13 cellular contexts compared by ENCODE assay signal in the genomic region with DNA sequence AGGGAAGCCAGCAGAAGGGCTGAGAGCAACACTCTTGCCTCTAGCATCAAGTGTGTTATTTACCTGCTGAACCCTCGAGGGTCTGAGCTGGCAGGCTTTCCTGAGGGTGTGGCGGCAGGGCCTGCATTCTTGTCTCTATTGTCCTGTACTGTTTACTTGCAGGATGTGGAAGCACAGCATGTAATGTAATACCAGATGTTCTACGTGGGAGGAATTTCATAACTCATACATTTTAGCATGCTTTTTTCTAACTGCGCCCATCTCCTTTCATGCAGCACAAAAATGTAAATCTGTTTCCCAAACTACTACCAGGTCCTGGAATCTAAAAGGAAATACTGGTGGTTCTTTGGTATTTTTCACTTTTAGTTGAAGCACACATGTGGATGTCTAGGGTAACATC.
DNase-seq lines count a peak whose midpoint lies in the region; ATAC-seq and TF ChIP-seq lines count a peak whose summit lies in the region.
"Had no signal": no experiment of that assay in that cellular context is flagged by ENCODE, and none has a peak within 500 bp of the region (broad histone marks: within the 10 kb centered on the region; RNA-seq: fewer than 3 reads in every experiment).

No MANE protein-coding gene starts in this region.

- TF ChIP-seq POLR2A in breast epithelium (IDR thresholded peaks at IDR 0.05), result no peak

- no peak overlapping the region for H2BK15ac ChIP-seq in H9 (ENCODE audit: low read depth, low read length)

- no CpG with 5 or more reads among the region's 4 CpGs for WGBS in H9 (ENCODE audit: extremely low coverage, insufficient read length, low lambda C conversion rate)

- no peak overlapping the region for H2BK5ac ChIP-seq in H9 (ENCODE audit: insufficient read length, low read length)

- H3K4me3 ChIP-seq in breast epithelium (no peak overlapping the region), lower lobe of right lung (no peak overlapping the region), MM.1S (ENCODE audit: low read length) (no peak overlapping the region)

- no peak overlapping the region for H3K4me2 ChIP-seq in H9 (ENCODE audit: insufficient read depth, insufficient read length, low read length)
- H3K4me2 ChIP-seq in MM.1S (ENCODE audit: low read depth, low read length), result no peak overlapping the region

- intact Hi-C loops in breast epithelium (cut with DNase I; ENCODE audit: low total_unique reads) (no loop called here), lower lobe of right lung (cut with DNase I) (no loop called here)

- H3K9ac ChIP-seq in H9 (ENCODE audit: extremely low read depth, insufficient read length, low read length) (no peak overlapping the region), MM.1S (ENCODE audit: low read length) (no peak overlapping the region)

- H4K20me1 ChIP-seq in H9 (ENCODE audit: control insufficient read depth, insufficient read depth, insufficient read length) (no peaks in the 10 kb centered on the region), MM.1S (ENCODE audit: insufficient read depth, low read length) (no peaks in the 10 kb centered on the region)

- no peaks in the 10 kb centered on the region for H3K27me3 ChIP-seq in breast epithelium
- H3K27me3 ChIP-seq in lower lobe of right lung (ENCODE audit: low read depth), result no peaks in the 10 kb centered on the region
- H3K27me3 ChIP-seq in H9 (ENCODE audit: insufficient read depth, low read length), result no peaks in the 10 kb centered on the region
- H3K27me3 ChIP-seq in MM.1S (replicated peaks; ENCODE audit: insufficient read depth, low read length), result no peaks in the 10 kb centered on the region

- H3K4me3 Mint-ChIP-seq in H9, result no peak overlapping the region
- H3K4me3 Mint-ChIP-seq: brain had no signal

- DNase-seq in AG08395 (ENCODE audit: low spot score), result peak; percentile 81
- DNase-seq in LHCN-M2 (ENCODE audit: low read depth), result peak; percentile 68
- DNase-seq in breast epithelium (ENCODE audit: low spot score in 2 of 2), result no peak
- DNase-seq in lower lobe of right lung, result peak; percentile 87
- DNase-seq in H9, result no peak
- no peak for DNase-seq in MM.1S
- no peak for DNase-seq in effector CD8-positive, alpha-beta T cell (lab: John Stamatoyannopoulos, UW)
- DNase-seq: NK-92 treated with Interleukin-12 subunit alpha and Interleukin-12 subunit beta, amount 100 ng/mL, for 24 hours; stimulated activated CD4-positive, alpha-beta T cell treated with anti-CD3 and anti-CD28 coated beads, Interleukin-15, amount 100 ng/mL, for 24 hours had no signal

- H3K27ac ChIP-seq in breast epithelium (peak overlapping the region; percentile 76 to 84), lower lobe of right lung (peak overlapping the region; percentile 82), H9 (ENCODE audit: insufficient read length, low read depth, low read length) (no peak overlapping the region), MM.1S (ENCODE audit: low read length) (no peak overlapping the region)
- H3K27ac ChIP-seq: C4-2B had no signal

- no peak overlapping the region for H3K23ac ChIP-seq in H9 (ENCODE audit: insufficient read length, low read depth, low read length)

- no peaks in the 10 kb centered on the region for H3K9me2 ChIP-seq in MM.1S (replicated peaks; ENCODE audit: insufficient read depth, low read length)

- peak; percentile 89 to 92 for ATAC-seq in lower lobe of right lung
- ATAC-seq in GM18858 (IDR thresholded peaks at IDR 0.05; ENCODE audit: unreplicated experiment), result no peak
- ATAC-seq: activated CD4-positive, CD25-positive, alpha-beta regulatory T cell treated with anti-CD3 and anti-CD28 coated beads, Interleukin-2, amount 50 U/mL, for 24 hours had no signal

- no peak overlapping the region for H3K4ac ChIP-seq in H9 (ENCODE audit: low read depth, low read length)

- H3K79me1 ChIP-seq in H9 (ENCODE audit: insufficient read depth, low read depth, low read length, poor library complexity, severe bottlenecking), result no peaks in the 10 kb centered on the region

- no peak overlapping the region for H3K27ac Mint-ChIP-seq in H9

- no peak overlapping the region for H3T11ph ChIP-seq in H9 (ENCODE audit: low read length)

- H3K79me2 ChIP-seq in H9 (ENCODE audit: insufficient read depth, low read length) (no peaks in the 10 kb centered on the region), MM.1S (ENCODE audit: low read length) (no peaks in the 10 kb centered on the region)

- no peak overlapping the region for H3K18ac ChIP-seq in H9 (ENCODE audit: insufficient read length, low read depth, low read length)

- H3K56ac ChIP-seq in H9 (ENCODE audit: insufficient read length, low read depth, low read length), result no peak overlapping the region

- H3K9me3 ChIP-seq in breast epithelium (no peaks in the 10 kb centered on the region), lower lobe of right lung (no peaks in the 10 kb centered on the region), H9 (ENCODE audit: control insufficient read depth, low read depth, low read length) (no peaks in the 10 kb centered on the region), MM.1S (replicated peaks; ENCODE audit: insufficient read depth, low read length) (no peaks in the 10 kb centered on the region)

- no peaks in the 10 kb centered on the region for H3K23me2 ChIP-seq in H9 (ENCODE audit: insufficient read length, low read depth, low read length, poor library complexity, severe bottlenecking)

- no peak overlapping the region for H2AFZ ChIP-seq in H9 (ENCODE audit: low read length)
- no peak overlapping the region for H2AFZ ChIP-seq in MM.1S (ENCODE audit: low read length)

- no peaks in the 10 kb centered on the region for H3K9me3 Mint-ChIP-seq in H9
- H3K9me3 Mint-ChIP-seq: brain had no signal

- H2BK120ac ChIP-seq in H9 (ENCODE audit: low read depth, low read length, poor library complexity, severe bottlenecking), result no peak overlapping the region

- H2AK5ac ChIP-seq in H9 (ENCODE audit: insufficient read length, low read length), result no peak overlapping the region

- H3F3A ChIP-seq in MM.1S (ENCODE audit: insufficient read depth, low read length), result no peaks in the 10 kb centered on the region

- H3K4me1 ChIP-seq in breast epithelium (peaks cover 0 to 15% of the 10 kb centered on the region in 2 donors), lower lobe of right lung (peaks cover 39% of the 10 kb centered on the region), H9 (ENCODE audit: insufficient read depth, low read length) (no peaks in the 10 kb centered on the region), MM.1S (ENCODE audit: low read length) (no peaks in the 10 kb centered on the region)

- no peak overlapping the region for H2BK12ac ChIP-seq in H9 (ENCODE audit: insufficient read length, low read depth, low read length)

- H4K5ac ChIP-seq in H9 (ENCODE audit: insufficient read length, low read depth, low read length), result no peak overlapping the region

- H3K27me3 Mint-ChIP-seq in H9 (ENCODE audit: low read depth), result no peaks in the 10 kb centered on the region
- H3K27me3 Mint-ChIP-seq: brain had no signal

- no peak overlapping the region for H4K8ac ChIP-seq in H9 (replicated peaks; ENCODE audit: insufficient read length, low read depth, low read length)

- peaks cover 0 to 4% of the 10 kb centered on the region in 2 experiments; a peak in 1 of 4 replicates for H3K4me1 Mint-ChIP-seq in H9

- H3K36me3 Mint-ChIP-seq in H9 (ENCODE audit: insufficient read depth in 1 of 3, low read depth in 3 of 3), result peaks cover 0 to 10% (median 0%) of the 10 kb centered on the region in 3 experiments; a peak in 4 of 7 replicates

- no peak overlapping the region for H2BK20ac ChIP-seq in H9 (ENCODE audit: low read depth, low read length, poor library complexity, severe bottlenecking)

- H3K36me3 ChIP-seq in breast epithelium (no peaks in the 10 kb centered on the region), lower lobe of right lung (peaks cover 9% of the 10 kb centered on the region), MM.1S (replicated peaks; ENCODE audit: insufficient read depth, low read length) (no peaks in the 10 kb centered on the region)

- no peak overlapping the region for H3K14ac ChIP-seq in H9 (ENCODE audit: insufficient read depth, low read length)

- no peak overlapping the region for H4K91ac ChIP-seq in H9 (ENCODE audit: insufficient read length, low read depth, low read length)

- TF ChIP-seq CTCF in breast epithelium (IDR thresholded peaks at IDR 0.05) (no peak), lower lobe of right lung (IDR thresholded peaks at IDR 0.05) (no peak), H9 (conservative IDR thresholded peaks at IDR 0.05) (no peak), MM.1S (IDR thresholded peaks at IDR 0.05; ENCODE audit: low read length) (no peak)

Comparison
In these comparisons a context has a peak if more than half of its experiments do, and no peak if none do; other contexts are left out.
1. DNase-seq: peak in AG08395 (single experiment), LHCN-M2 (single experiment) and lower lobe of right lung (single experiment); none in breast epithelium (0 of 2), H9 (single experiment), MM.1S (single experiment) and effector CD8-positive, alpha-beta T cell (single experiment).
2. H3K27ac ChIP-seq: peak in breast epithelium (2 of 2) and lower lobe of right lung (single experiment); none in H9 (single experiment) and MM.1S (single experiment).